ENCODE assay signal across 24 cellular contexts in the genomic region with DNA sequence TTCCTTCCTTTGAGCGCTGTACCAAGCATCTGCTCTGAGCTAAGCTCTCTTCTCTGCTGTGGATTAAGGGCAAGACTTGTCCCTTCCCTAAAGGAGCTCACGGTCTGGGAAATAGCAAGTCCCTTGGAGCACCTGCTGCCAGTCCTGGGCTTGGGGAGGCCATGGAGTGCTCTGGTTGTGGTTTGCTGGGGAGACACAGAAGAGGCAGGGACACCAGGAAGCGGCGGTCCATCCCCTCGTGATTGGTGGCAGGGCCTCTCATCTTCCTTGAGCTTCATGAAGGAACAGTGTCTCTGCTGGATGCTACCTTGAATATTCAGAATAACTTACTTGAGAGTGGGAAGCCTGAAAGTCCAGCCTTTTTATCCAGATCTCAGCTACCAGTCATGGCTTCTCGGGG. TPM values are rescaled to one million over a fixed set of nuclear protein-coding genes. Genes with fewer than 3 reads are reported as not detected.
"Had no signal": no experiment of that assay in that cellular context is flagged by ENCODE, and none has a peak within 500 bp of the region (broad histone marks: within the 10 kb centered on the region; RNA-seq: fewer than 3 reads in every experiment).

No MANE protein-coding gene starts in this region.

- H3K27me3 ChIP-seq: breast epithelium, esophagus squamous epithelium, heart right ventricle, neutrophil, pancreas, transverse colon, uterus had no signal

- H3K36me3 Mint-ChIP-seq: activated naive CD4-positive, alpha-beta T cell treated with anti-CD3 and anti-CD28 coated beads, Interleukin-2, amount 10 ng/mL, durations not matched to agents 7 days and 5 days had no signal

- H3K4me3 ChIP-seq: breast epithelium, esophagus squamous epithelium, heart right ventricle, pancreas, psoas muscle, transverse colon, uterus had no signal

- H3K9me3 Mint-ChIP-seq: activated naive CD4-positive, alpha-beta T cell treated with anti-CD3 and anti-CD28 coated beads, Interleukin-2, amount 10 ng/mL, durations not matched to agents 7 days and 5 days; activated T-helper 1 cell treated with anti-CD3 and anti-CD28 coated beads, Interleukin-12 subunit alpha, Interleukin-12 subunit beta, Interleukin-2, Interleukin-4 antibody, amounts not matched to agents 30 ng/mL and 10 ng/mL and 1 ng/mL, durations not matched to agents 14 hours and 24 hours and 36 hours had no signal

- H3K4me1 ChIP-seq: breast epithelium, pancreas, psoas muscle had no signal

- H3K27ac Mint-ChIP-seq: activated naive CD4-positive, alpha-beta T cell treated with anti-CD3 and anti-CD28 coated beads, Interleukin-2, amount 10 ng/mL, durations not matched to agents 7 days and 5 days; activated T-helper 1 cell treated with anti-CD3 and anti-CD28 coated beads, Interleukin-12 subunit alpha, Interleukin-12 subunit beta, Interleukin-2, Interleukin-4 antibody, amounts not matched to agents 30 ng/mL and 10 ng/mL and 1 ng/mL, durations not matched to agents 14 hours and 24 hours and 36 hours; nephron had no signal

- DNase-seq: activated CD4-positive, alpha-beta T cell treated with anti-CD3 and anti-CD28 coated beads for 48 hours; activated CD4-positive, alpha-beta T cell treated with anti-CD3 and anti-CD28 coated beads, Interleukin-2, amount 50 U/mL, for 48 hours; activated CD8-positive, alpha-beta memory T cell treated with anti-CD3 and anti-CD28 coated beads for 24 hours; activated effector memory CD4-positive, alpha-beta T cell treated with anti-CD3 and anti-CD28 coated beads, Interleukin-2, amount 50 U/mL, for 16 hours; activated naive CD4-positive, alpha-beta T cell treated with anti-CD3 and anti-CD28 coated beads, Interleukin-2, amount 10 ng/mL, durations not matched to agents 7 days and 5 days; central memory CD4-positive, alpha-beta T cell; effector CD4-positive, alpha-beta T cell; esophagus squamous epithelium; foreskin melanocyte; heart right ventricle; kidney glomerular epithelial cell; pancreas; stimulated activated naive CD4-positive, alpha-beta T cell treated with Interleukin-2 at 50 U/mL for 16 hours; T-helper 1 cell; transverse colon; uterus had no signal

- H3K4me1 Mint-ChIP-seq: activated naive CD4-positive, alpha-beta T cell treated with anti-CD3 and anti-CD28 coated beads, Interleukin-2, amount 10 ng/mL, durations not matched to agents 7 days and 5 days had no signal

- H3K36me3 ChIP-seq: breast epithelium, esophagus squamous epithelium, heart right ventricle, neutrophil, pancreas, transverse colon, uterus had no signal

- ATAC-seq: activated CD4-positive, CD25-positive, alpha-beta regulatory T cell treated with anti-CD3 and anti-CD28 coated beads, Interleukin-2, amount 50 U/mL, for 24 hours; heart right ventricle; left lobe of liver; pancreas; psoas muscle had no signal

- H3K27me3 Mint-ChIP-seq: activated naive CD4-positive, alpha-beta T cell treated with anti-CD3 and anti-CD28 coated beads, Interleukin-2, amount 10 ng/mL, durations not matched to agents 7 days and 5 days had no signal

- H3K4me3 Mint-ChIP-seq: activated naive CD4-positive, alpha-beta T cell treated with anti-CD3 and anti-CD28 coated beads, Interleukin-2, amount 10 ng/mL, durations not matched to agents 7 days and 5 days; activated T-helper 1 cell treated with anti-CD3 and anti-CD28 coated beads, Interleukin-12 subunit alpha, Interleukin-12 subunit beta, Interleukin-2, Interleukin-4 antibody, amounts not matched to agents 30 ng/mL and 10 ng/mL and 1 ng/mL, durations not matched to agents 14 hours and 24 hours and 36 hours; nephron had no signal

- H3K27ac ChIP-seq: breast epithelium, epithelial cell of prostate, esophagus squamous epithelium, heart right ventricle, neutrophil, pancreas, psoas muscle, transverse colon, uterus had no signal

- H3K9me3 ChIP-seq: neutrophil, pancreas, transverse colon, uterus had no signal

RNA-seq across cellular contexts. Expression of a gene that starts 35.3 kb away (rescaled TPM):
- total RNA-seq: activated T-helper 1 cell treated with anti-CD3 and anti-CD28 coated beads, Interleukin-12 subunit alpha, Interleukin-12 subunit beta, Interleukin-2, Interleukin-4 antibody, amounts not matched to agents 30 ng/mL and 10 ng/mL and 1 ng/mL, durations not matched to agents 14 hours and 24 hours and 36 hours had no signal
